Comparison of ENCODE assay signal across 17 cellular contexts in genomic region chr11:122436188-122436555, GRCh38.
DNase-seq lines count a peak whose midpoint lies in the region; ATAC-seq and TF ChIP-seq lines count a peak whose summit lies in the region.
"Had no signal": no experiment of that assay in that cellular context is flagged by ENCODE, and none has a peak within 500 bp of the region (broad histone marks: within the 10 kb centered on the region; RNA-seq: fewer than 3 reads in every experiment).

No MANE protein-coding gene starts in this region.

- H3K27ac ChIP-seq in cardiac muscle cell, result peak overlapping the region; percentile 70
- H3K27ac ChIP-seq in heart right ventricle, result no peak overlapping the region
- H3K27ac ChIP-seq in psoas muscle, result peak overlapping the region; percentile 28
- H3K27ac ChIP-seq in skeletal muscle tissue (ENCODE audit: low read depth, low read length), result peak overlapping the region; percentile 39
- H3K27ac ChIP-seq: 22Rv1; A549; BLaER1 treated with 17β-estradiol and CSF1 and Interleukin-3, amounts not matched to agents 10 nM and 100 nM; C4-2B had no signal

- H3K4me3 ChIP-seq in cardiac muscle cell, result no peak overlapping the region
- H3K4me3 ChIP-seq in heart right ventricle, result no peak overlapping the region
- H3K4me3 ChIP-seq in psoas muscle, result no peak overlapping the region
- no peak overlapping the region for H3K4me3 ChIP-seq in skeletal muscle tissue (ENCODE audit: low read length in 3 of 3)
- H3K4me3 ChIP-seq: A549; BLaER1 treated with 17β-estradiol and CSF1 and Interleukin-3, amounts not matched to agents 10 nM and 100 nM had no signal

- 87 to 92% methylated on average over 3 of the region's 3 CpGs for WGBS in heart right ventricle, 2 donors
- WGBS in psoas muscle, 3 donors, result 21 to 47% (median 27%) methylated on average over 3 of the region's 3 CpGs

- DNase-seq in cardiac muscle cell (ENCODE audit: low read depth in 1 of 2, low spot score in 1 of 2), result no peak
- DNase-seq in heart right ventricle, result no peak
- DNase-seq in psoas muscle, result no peak
- DNase-seq in T-helper 2 cell, result no peak
- DNase-seq: AML-193; Caco-2; Calu3; CD4-positive, alpha-beta T cell; CD8-positive, alpha-beta T cell; DMS79 treated with DMSO at 0.1 percent for 48 hours; GF-D8 had no signal

- H3K27me3 ChIP-seq in cardiac muscle cell (no peaks in the 10 kb centered on the region), heart right ventricle (peaks cover 0 to 8% (median 0%) of the 10 kb centered on the region in 7 donors), psoas muscle (ENCODE audit: insufficient read depth in 3 of 3, low read length in 2 of 3) (no peaks in the 10 kb centered on the region), skeletal muscle tissue (ENCODE audit: control insufficient read depth in 3 of 3, insufficient read depth in 3 of 3, low read length in 3 of 3) (no peaks in the 10 kb centered on the region)
- H3K27me3 ChIP-seq: BLaER1 treated with 17β-estradiol and CSF1 and Interleukin-3, amounts not matched to agents 10 nM and 100 nM had no signal

- ATAC-seq in heart right ventricle, result no peak
- ATAC-seq in psoas muscle, result peak in 3 of 4 donors; percentile 44 to 58 (median 56)
- ATAC-seq in HG03439 (IDR thresholded peaks at IDR 0.05; ENCODE audit: unreplicated experiment), result no peak
- ATAC-seq: A549; CD8-positive, alpha-beta T cell had no signal

- no peaks in the 10 kb centered on the region for H3K9me3 ChIP-seq in cardiac muscle cell (ENCODE audit: low read depth)
- no peaks in the 10 kb centered on the region for H3K9me3 ChIP-seq in heart right ventricle
- H3K9me3 ChIP-seq in psoas muscle, result no peaks in the 10 kb centered on the region
- H3K9me3 ChIP-seq in skeletal muscle tissue (ENCODE audit: control insufficient read depth in 3 of 3, low read length in 3 of 3), result no peaks in the 10 kb centered on the region
- H3K9me3 ChIP-seq: A549; BLaER1 treated with 17β-estradiol and CSF1 and Interleukin-3, amounts not matched to agents 10 nM and 100 nM; Caco-2 had no signal

- no peak for TF ChIP-seq CTCF in cardiac muscle cell (IDR thresholded peaks at IDR 0.05; ENCODE audit: low read depth, low read length)
- TF ChIP-seq CTCF in heart right ventricle (IDR thresholded peaks at IDR 0.05), result no peak
- TF ChIP-seq CTCF in psoas muscle (IDR thresholded peaks at IDR 0.05), result no peak

- no peak overlapping the region for H3K9ac ChIP-seq in skeletal muscle tissue (ENCODE audit: low read depth in 1 of 3, low read length in 3 of 3)
- H3K9ac ChIP-seq: BLaER1 treated with 17β-estradiol and CSF1 and Interleukin-3, amounts not matched to agents 10 nM and 100 nM had no signal

- intact Hi-C loops in heart right ventricle (cut with DNase I) (loop anchor here in 3 of 10 donors (5.0 to 10.0 kb wide), 3 partner anchors 61 to 89 kb away; no protein-coding TSS in a partner anchor), psoas muscle (cut with DNase I) (loop anchor here in 1 of 2 donors (10.0 kb wide), 1 partner anchor 221 kb away; no protein-coding TSS in a partner anchor)

- H3K4me1 ChIP-seq in cardiac muscle cell (ENCODE audit: low read depth), result peaks cover 58% of the 10 kb centered on the region
- H3K4me1 ChIP-seq in heart right ventricle, result peaks cover 0 to 17% (median 5%) of the 10 kb centered on the region in 9 donors
- H3K4me1 ChIP-seq in psoas muscle, result peaks cover 13% of the 10 kb centered on the region
- peaks cover 12 to 20% (median 18%) of the 10 kb centered on the region in 3 donors for H3K4me1 ChIP-seq in skeletal muscle tissue (ENCODE audit: control insufficient read depth in 3 of 3, insufficient read depth in 3 of 3, low read length in 3 of 3)
- H3K4me1 ChIP-seq: BLaER1 treated with 17β-estradiol and CSF1 and Interleukin-3, amounts not matched to agents 10 nM and 100 nM had no signal

- H3K36me3 ChIP-seq in cardiac muscle cell (no peaks in the 10 kb centered on the region), heart right ventricle (no peaks in the 10 kb centered on the region), psoas muscle (ENCODE audit: insufficient read depth in 1 of 2, low read depth in 1 of 2) (no peaks in the 10 kb centered on the region), skeletal muscle tissue (ENCODE audit: control insufficient read depth in 3 of 3, insufficient read depth in 3 of 3, low read length in 3 of 3) (no peaks in the 10 kb centered on the region)
- H3K36me3 ChIP-seq: BLaER1 treated with 17β-estradiol and CSF1 and Interleukin-3, amounts not matched to agents 10 nM and 100 nM had no signal

Comparison
In these comparisons a context has a peak if more than half of its experiments do, and no peak if none do; other contexts are left out.
1. H3K27ac ChIP-seq: peak in cardiac muscle cell (single experiment), psoas muscle (single experiment) and skeletal muscle tissue (single experiment); none in heart right ventricle (0 of 10).
2. ATAC-seq: peak in psoas muscle (3 of 4); none in heart right ventricle (0 of 8) and HG03439 (single experiment).